Comparison of ENCODE assay signal across 7 cellular contexts in the genomic region with DNA sequence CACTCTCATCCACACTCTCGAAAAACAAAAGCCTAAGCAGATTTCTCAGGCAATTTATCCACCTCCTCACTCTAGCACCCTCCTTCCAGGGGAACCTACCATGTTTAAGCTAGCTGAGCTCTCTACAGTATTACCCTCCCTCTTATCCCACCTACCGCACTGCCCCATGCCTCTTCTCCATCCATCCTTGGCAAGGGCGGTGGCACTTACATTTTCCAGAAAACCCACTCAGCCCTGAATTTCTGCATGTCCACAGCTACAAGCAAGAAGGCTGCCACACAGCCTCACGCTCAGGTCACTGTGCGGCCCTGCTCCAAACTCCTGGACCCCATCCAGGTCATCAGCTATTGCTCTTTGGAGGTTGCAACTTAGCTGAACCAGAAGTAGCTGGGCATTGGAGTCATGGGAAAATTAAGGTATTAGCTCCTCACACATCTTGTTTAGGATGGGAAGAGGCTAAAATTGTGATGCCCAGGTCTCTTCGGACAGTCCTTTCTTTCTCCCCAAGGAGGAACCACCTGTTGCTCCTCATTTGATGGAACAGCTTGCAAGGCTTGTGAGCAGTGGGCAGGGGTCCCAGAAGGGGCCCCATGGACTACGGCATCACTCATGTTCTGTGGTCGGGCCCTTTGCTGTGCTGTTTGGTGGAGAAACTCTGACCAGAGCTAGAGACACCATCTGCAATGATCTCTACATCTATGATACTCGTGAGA. TPM values are rescaled to one million over a fixed set of nuclear protein-coding genes. Genes with fewer than 3 reads are reported as not detected.
DNase-seq lines count a peak whose midpoint lies in the region; ATAC-seq and TF ChIP-seq lines count a peak whose summit lies in the region.

No MANE protein-coding gene starts in this region.

- no CpG with 5 or more reads among the region's 9 CpGs for WGBS in H9 (ENCODE audit: extremely low coverage, insufficient read length, low lambda C conversion rate)
- 84 to 93% (median 90%) methylated on average over 9 of the region's 9 CpGs for WGBS in spleen, 5 donors

- CTCF ChIA-PET in activated CD4-positive, alpha-beta memory T cell treated with anti-CD3 and anti-CD28 coated beads for 36 hours (lab: Charles Lee), result interaction anchor here (0.9 to 6.9 kb wide), 11 partner anchors 10 to 372 kb away, joined by 3 to 153 read pairs (median 14); partner anchors contain the start of genes ARHGAP30, DEDD, F11R and NECTIN4

- H3K79me1 ChIP-seq in H9 (ENCODE audit: insufficient read depth, low read depth, low read length, poor library complexity, severe bottlenecking), result no peaks in the 10 kb centered on the region

- ATAC-seq in GM21360 (IDR thresholded peaks at IDR 0.05; ENCODE audit: unreplicated experiment), result no peak

- H4K8ac ChIP-seq in H9 (replicated peaks; ENCODE audit: insufficient read length, low read depth, low read length), result no peak overlapping the region

- H3K18ac ChIP-seq in H9 (ENCODE audit: insufficient read length, low read depth, low read length), result no peak overlapping the region

- H3K9ac ChIP-seq in H9 (ENCODE audit: extremely low read depth, insufficient read length, low read length), result no peak overlapping the region
- peak overlapping the region; percentile 88 for H3K9ac ChIP-seq in iPS-15b (ENCODE audit: low read depth, low read length)

- H3K23ac ChIP-seq in H9 (ENCODE audit: insufficient read length, low read depth, low read length), result no peak overlapping the region

- H3K4me3 ChIP-seq in iPS-15b (ENCODE audit: low read depth, low read length) (peak overlapping the region; percentile 76), spleen (peak overlapping the region in 5 of 8 donors; percentile 48 to 80 (median 57))

- no peak overlapping the region for H2BK5ac ChIP-seq in H9 (ENCODE audit: insufficient read length, low read length)

- no peaks in the 10 kb centered on the region for H3K4me1 ChIP-seq in H9 (ENCODE audit: insufficient read depth, low read length)
- H3K4me1 ChIP-seq in iPS-15b (ENCODE audit: control insufficient read depth, insufficient read depth, low read length), result peaks cover 4% of the 10 kb centered on the region
- H3K4me1 ChIP-seq in spleen, result peaks cover 15 to 37% (median 32%) of the 10 kb centered on the region in 6 donors

- no peak overlapping the region for H2AFZ ChIP-seq in H9 (ENCODE audit: low read length)

- no peak overlapping the region for H3K4ac ChIP-seq in H9 (ENCODE audit: low read depth, low read length)

- H3K14ac ChIP-seq in H9 (ENCODE audit: insufficient read depth, low read length), result no peak overlapping the region

- no peak overlapping the region for H2BK15ac ChIP-seq in H9 (ENCODE audit: low read depth, low read length)

- DNase-seq in H9, result no peak
- DNase-seq in activated CD4-positive, alpha-beta memory T cell treated with anti-CD3 and anti-CD28 coated beads for 36 hours, result no peak
- no peak for DNase-seq in spleen
- DNase-seq in activated CD8-positive, alpha-beta memory T cell treated with anti-CD3 and anti-CD28 coated beads, Interleukin-2, amount 50 U/mL, for 4 hours, result no peak
- DNase-seq in NCI-H187 treated with DMSO at 0.1 percent for 48 hours (lab: John Stamatoyannopoulos, UW), result no peak

- TF ChIP-seq CTCF in H9 (conservative IDR thresholded peaks at IDR 0.05) (no peak), spleen (IDR thresholded peaks at IDR 0.05 in 8 of 11, conservative IDR thresholded peaks at IDR 0.05 in 3 of 11) (no peak)

- intact Hi-C loops in activated CD4-positive, alpha-beta memory T cell treated with anti-CD3 and anti-CD28 coated beads for 36 hours (cut with micrococcal nuclease), result loop anchor here (5.0 to 10.0 kb wide), 2 partner anchors 37 to 304 kb away; partner anchors contain the start of gene LY9
- intact Hi-C loops in spleen (cut with DNase I; ENCODE audit: low total_unique reads), result loop anchor here (5.0 to 10.0 kb wide), 2 partner anchors 54 to 102 kb away; partner anchors contain the start of gene USF1

- H3K36me3 Mint-ChIP-seq in H9 (ENCODE audit: insufficient read depth in 1 of 3, low read depth in 3 of 3), result peaks cover 7 to 28% (median 23%) of the 10 kb centered on the region in 3 experiments
- H3K36me3 Mint-ChIP-seq in activated CD4-positive, alpha-beta memory T cell treated with anti-CD3 and anti-CD28 coated beads for 36 hours, result peaks cover 16% of the 10 kb centered on the region

- no peak overlapping the region for H3K27ac Mint-ChIP-seq in H9
- no peak overlapping the region for H3K27ac Mint-ChIP-seq in activated CD4-positive, alpha-beta memory T cell treated with anti-CD3 and anti-CD28 coated beads for 36 hours

- H3K36me3 ChIP-seq in iPS-15b (ENCODE audit: control insufficient read depth, insufficient read depth, low read length), result peaks cover 15% of the 10 kb centered on the region
- peaks cover 0 to 44% (median 26%) of the 10 kb centered on the region in 6 donors for H3K36me3 ChIP-seq in spleen

- H4K91ac ChIP-seq in H9 (ENCODE audit: insufficient read length, low read depth, low read length), result no peak overlapping the region

- no peak overlapping the region for H3K56ac ChIP-seq in H9 (ENCODE audit: insufficient read length, low read depth, low read length)

- no peaks in the 10 kb centered on the region for H3K79me2 ChIP-seq in H9 (ENCODE audit: insufficient read depth, low read length)

- no peaks in the 10 kb centered on the region; a peak in 1 of 5 replicates for H3K9me3 Mint-ChIP-seq in H9
- no peaks in the 10 kb centered on the region for H3K9me3 Mint-ChIP-seq in activated CD4-positive, alpha-beta memory T cell treated with anti-CD3 and anti-CD28 coated beads for 36 hours

- H3K27me3 ChIP-seq in H9 (ENCODE audit: insufficient read depth, low read length) (no peaks in the 10 kb centered on the region), iPS-15b (ENCODE audit: control insufficient read depth, insufficient read depth, low read length) (no peaks in the 10 kb centered on the region), spleen (replicated peaks in 1 of 7) (no peaks in the 10 kb centered on the region)

- H2BK12ac ChIP-seq in H9 (ENCODE audit: insufficient read length, low read depth, low read length), result no peak overlapping the region

- peaks cover 10% of the 10 kb centered on the region for H3K27me3 Mint-ChIP-seq in H9 (ENCODE audit: low read depth)
- no peaks in the 10 kb centered on the region for H3K27me3 Mint-ChIP-seq in activated CD4-positive, alpha-beta memory T cell treated with anti-CD3 and anti-CD28 coated beads for 36 hours

- no peak overlapping the region for H3T11ph ChIP-seq in H9 (ENCODE audit: low read length)

- H3K9me3 ChIP-seq in H9 (ENCODE audit: control insufficient read depth, low read depth, low read length) (no peaks in the 10 kb centered on the region), iPS-15b (ENCODE audit: control insufficient read depth, insufficient read depth, low read length) (no peaks in the 10 kb centered on the region), spleen (no peaks in the 10 kb centered on the region)

- H2BK120ac ChIP-seq in H9 (ENCODE audit: low read depth, low read length, poor library complexity, severe bottlenecking), result no peak overlapping the region

- H3K4me1 Mint-ChIP-seq in H9, result peaks cover 8 to 9% of the 10 kb centered on the region in 2 experiments
- H3K4me1 Mint-ChIP-seq in activated CD4-positive, alpha-beta memory T cell treated with anti-CD3 and anti-CD28 coated beads for 36 hours (ENCODE audit: low read depth), result peaks cover 35% of the 10 kb centered on the region

- peaks cover 10% of the 10 kb centered on the region for H3K23me2 ChIP-seq in H9 (ENCODE audit: insufficient read length, low read depth, low read length, poor library complexity, severe bottlenecking)

- POLR2A ChIA-PET in activated CD4-positive, alpha-beta memory T cell treated with anti-CD3 and anti-CD28 coated beads for 36 hours (lab: Charles Lee), result interaction anchor here (1.0 to 3.2 kb wide), 6 partner anchors 16 to 54 kb away, joined by 3 to 17 read pairs (median 6); partner anchors contain the start of genes ARHGAP30, DEDD, NIT1 and PFDN2

- TF ChIP-seq POLR2A in spleen (IDR thresholded peaks at IDR 0.05), result no peak

- peak overlapping the region; percentile 78 to 86 for H3K4me3 Mint-ChIP-seq in H9
- peak overlapping the region; percentile 39 for H3K4me3 Mint-ChIP-seq in activated CD4-positive, alpha-beta memory T cell treated with anti-CD3 and anti-CD28 coated beads for 36 hours

- no peak overlapping the region for H2BK20ac ChIP-seq in H9 (ENCODE audit: low read depth, low read length, poor library complexity, severe bottlenecking)

- no peaks in the 10 kb centered on the region for H4K20me1 ChIP-seq in H9 (ENCODE audit: control insufficient read depth, insufficient read depth, insufficient read length)

- H2AK5ac ChIP-seq in H9 (ENCODE audit: insufficient read length, low read length), result no peak overlapping the region

- H3K27ac ChIP-seq in H9 (ENCODE audit: insufficient read length, low read depth, low read length), result no peak overlapping the region
- peak overlapping the region in 1 of 8 donors; percentile 71 for H3K27ac ChIP-seq in spleen

- H4K5ac ChIP-seq in H9 (ENCODE audit: insufficient read length, low read depth, low read length), result no peak overlapping the region

- H3K4me2 ChIP-seq in H9 (ENCODE audit: insufficient read depth, insufficient read length, low read length), result peak overlapping the region; percentile 87

RNA-seq across cellular contexts. Expression of gene KLHDC9, which starts 1.1 kb away (rescaled TPM):
- total RNA-seq in H9 (2021) (6.6 and 7.0 TPM in 2 replicates), spleen (1 to 10 TPM; 1.1 to 2.1 (median 1.3) TPM)
- total RNA-seq in activated CD4-positive, alpha-beta memory T cell treated with anti-CD3 and anti-CD28 coated beads for 36 hours, result 1 to 10 TPM; 1.2 to 1.6 TPM
- 1 to 10 TPM; 1.9 to 3.9 (median 3.2) TPM for polyA plus RNA-seq in spleen

RNA-seq across cellular contexts. Expression of gene NECTIN4, which starts 9.9 kb away (rescaled TPM):
- total RNA-seq in H9 (2021) (0.33 and 0.64 TPM in 2 replicates), spleen (not detected)
- total RNA-seq in activated CD4-positive, alpha-beta memory T cell treated with anti-CD3 and anti-CD28 coated beads for 36 hours, result under 1 TPM in 1 of 2 experiments, not detected in 1; 0.05 TPM
- polyA plus RNA-seq in spleen, result under 1 TPM; 0.03 to 0.06 (median 0.04) TPM

RNA-seq across cellular contexts. Expression of gene PFDN2, which starts 18.6 kb away (rescaled TPM):
- total RNA-seq in H9 (2021) (71.8 and 76.1 TPM in 2 replicates), spleen (10 to 100 TPM; 14.9 to 49.4 (median 38.5) TPM)
- total RNA-seq in activated CD4-positive, alpha-beta memory T cell treated with anti-CD3 and anti-CD28 coated beads for 36 hours, result 100 to 1,000 TPM; 152 to 155 TPM
- 100 to 1,000 TPM; 122 to 140 (median 133) TPM for polyA plus RNA-seq in spleen

RNA-seq across cellular contexts. Expression of gene NIT1, which starts 18.7 kb away (rescaled TPM):
- 39.0 and 39.6 TPM in 2 replicates for total RNA-seq in H9 (2021)
- 10 to 100 TPM; 65.2 to 66.5 TPM for total RNA-seq in activated CD4-positive, alpha-beta memory T cell treated with anti-CD3 and anti-CD28 coated beads for 36 hours
- 10 to 100 TPM; 29.4 to 48.2 (median 43.6) TPM for total RNA-seq in spleen
- 10 to 100 TPM; 27.7 to 36.9 (median 31.5) TPM for polyA plus RNA-seq in spleen

RNA-seq across cellular contexts. Expression of gene ARHGAP30, which starts 29.6 kb away (rescaled TPM):
- total RNA-seq in H9 (2021), result 0.13 TPM in 2 replicates
- total RNA-seq in activated CD4-positive, alpha-beta memory T cell treated with anti-CD3 and anti-CD28 coated beads for 36 hours, result 100 to 1,000 TPM; 171 to 178 TPM
- 100 to 1,000 TPM; 103 to 145 (median 129) TPM for total RNA-seq in spleen
- polyA plus RNA-seq in spleen, result 10 to 100 TPM; 28.8 to 81.5 (median 31.1) TPM
